In genomic region chr4:146059865-146060264, GRCh38 we compare ENCODE assay signal across 1 cellular context.
TF ChIP-seq lines count a peak whose summit lies in the region.

No MANE protein-coding gene starts in this region.

TF ChIP-seq in WTC11, 78 proteins besides CTCF, POLR2A, EP300 and RAD21 (continued from another document):
- TF ChIP-seq E2F5 (CRISPR knock-in tag; IDR thresholded peaks at IDR 0.05) (no peak), ZNF671 (CRISPR knock-in tag; IDR thresholded peaks at IDR 0.05) (no peak), PRRX2 (CRISPR knock-in tag; IDR thresholded peaks at IDR 0.05) (no peak), ZNF423 (CRISPR knock-in tag; IDR thresholded peaks at IDR 0.05) (no peak), FOXK1 (CRISPR knock-in tag; IDR thresholded peaks at IDR 0.05) (no peak), HMGXB4 (CRISPR knock-in tag; IDR thresholded peaks at IDR 0.05) (no peak), MYBL2 (CRISPR knock-in tag; IDR thresholded peaks at IDR 0.05) (no peak), PRDM15 (CRISPR knock-in tag; IDR thresholded peaks at IDR 0.05) (no peak), EMX1 (CRISPR knock-in tag; IDR thresholded peaks at IDR 0.05) (no peak), TCF7 (CRISPR knock-in tag; IDR thresholded peaks at IDR 0.05; ENCODE audit: low read depth) (no peak), ERG (CRISPR knock-in tag; IDR thresholded peaks at IDR 0.05) (no peak), ZSCAN18 (CRISPR knock-in tag; IDR thresholded peaks at IDR 0.05) (no peak)
